7 cellular contexts compared by ENCODE assay signal in genomic region chr1:16889179-16889816, GRCh38. TPM values are rescaled to one million over a fixed set of nuclear protein-coding genes. Genes with fewer than 3 reads are reported as not detected.
A peak's percentile ranks its signal among the peaks of the same experiment; 100 is the strongest.
DNase-seq lines count a peak whose midpoint lies in the region; ATAC-seq and TF ChIP-seq lines count a peak whose summit lies in the region.
"Not testable (repeated sequence)": the region's sequence is repeated elsewhere in the genome, so short reads cannot be mapped to it uniquely, and the experiment has no call there.

No MANE protein-coding gene starts in this region.

- POLR2A ChIA-PET in PC-3 (lab: Charles Lee; ENCODE audit: unreplicated experiment), result not testable (repeated sequence)

- not testable (repeated sequence) for H3K9me3 ChIP-seq in PC-3 (ENCODE audit: low read length); heart left ventricle; mucosa of rectum (ENCODE audit: control insufficient read depth in 2 of 2, low read length in 2 of 2)

- not testable (repeated sequence) for H3K27me3 ChIP-seq in PC-3 (ENCODE audit: low read length); heart left ventricle; mucosa of rectum (ENCODE audit: control insufficient read depth in 2 of 2, insufficient read depth in 2 of 2, low read length in 2 of 2)

- H3K4me1 ChIP-seq in PC-3 (ENCODE audit: insufficient read depth, low read length) (peaks cover 10% of the 10 kb centered on the region; the same call in 1 of the 2 replicates), heart left ventricle (peaks cover 0 to 13% (median 7%) of the 10 kb centered on the region in 12 donors)
- H3K4me1 ChIP-seq in mucosa of rectum (ENCODE audit: control insufficient read depth in 2 of 2, insufficient read depth in 2 of 2, low read length in 2 of 2), result not testable (repeated sequence)

- BruUV-seq in PC-3 (replicated peaks; lab: Mats Ljungman, UMichigan), result not testable (repeated sequence)

- peak overlapping the region; percentile 80 for H2AFZ ChIP-seq in PC-3 (ENCODE audit: low read length)

- peak overlapping the region; percentile 74 for H3K4me3 Mint-ChIP-seq in activated CD8-positive, alpha-beta memory T cell treated with anti-CD3 and anti-CD28 coated beads, Interleukin-2, amount 10 ng/mL, durations not matched to agents 7 days and 5 days
- peak overlapping the region; percentile 86 for H3K4me3 Mint-ChIP-seq in central memory CD8-positive, alpha-beta T cell

- not testable (repeated sequence) for H3K36me3 ChIP-seq in PC-3 (ENCODE audit: low read depth, low read length); heart left ventricle; mucosa of rectum (ENCODE audit: control insufficient read depth in 2 of 2, insufficient read depth in 2 of 2, low read length in 2 of 2)

- H3K4me1 Mint-ChIP-seq in activated CD8-positive, alpha-beta memory T cell treated with anti-CD3 and anti-CD28 coated beads, Interleukin-2, amount 10 ng/mL, durations not matched to agents 7 days and 5 days, result peaks cover 12% of the 10 kb centered on the region
- H3K4me1 Mint-ChIP-seq in central memory CD8-positive, alpha-beta T cell, result peaks cover 12% of the 10 kb centered on the region

- peak; percentile 44 for ATAC-seq in PC-3
- peak; percentile 68 for ATAC-seq in activated CD8-positive, alpha-beta memory T cell treated with anti-CD3 and anti-CD28 coated beads, Interleukin-2, amount 10 ng/mL, durations not matched to agents 7 days and 5 days
- ATAC-seq in central memory CD8-positive, alpha-beta T cell (replicated peaks; ENCODE audit: extremely low read depth, poor library complexity, severe bottlenecking), result peak; percentile 46
- peak; percentile 77 to 98 (median 94) for ATAC-seq in heart left ventricle

- peak; percentile 62 for DNase-seq in GM13976 (ENCODE audit: low spot score)
- DNase-seq in PC-3, result not testable (repeated sequence)
- DNase-seq in activated CD8-positive, alpha-beta memory T cell treated with anti-CD3 and anti-CD28 coated beads, Interleukin-2, amount 10 ng/mL, durations not matched to agents 7 days and 5 days, result peak; percentile 65
- DNase-seq in central memory CD8-positive, alpha-beta T cell (ENCODE audit: low spot score in 2 of 2), result peak in 1 of 2 donors; percentile 28
- peak; percentile 60 to 94 (median 84) for DNase-seq in heart left ventricle
- peak; percentile 84 for DNase-seq in stimulated activated CD4-positive, alpha-beta T cell treated with anti-CD3 and anti-CD28 coated beads, Interleukin-15, amount 100 ng/mL, for 24 hours

- H4K20me1 ChIP-seq in PC-3 (ENCODE audit: low read length), result not testable (repeated sequence)

- not testable (repeated sequence) for H3K27ac Mint-ChIP-seq in activated CD8-positive, alpha-beta memory T cell treated with anti-CD3 and anti-CD28 coated beads, Interleukin-2, amount 10 ng/mL, durations not matched to agents 7 days and 5 days
- peak overlapping the region; percentile 90 for H3K27ac Mint-ChIP-seq in central memory CD8-positive, alpha-beta T cell (ENCODE audit: low read depth)

- H3K9me2 ChIP-seq in PC-3 (replicated peaks; ENCODE audit: low read length), result not testable (repeated sequence)

- H3F3A ChIP-seq in PC-3 (ENCODE audit: low read length, unreplicated experiment), result not testable (repeated sequence)

- H3K9ac ChIP-seq in PC-3 (ENCODE audit: low read length) (peak overlapping the region; percentile 36), mucosa of rectum (ENCODE audit: low read depth in 1 of 2, low read length in 2 of 2) (peak overlapping the region; percentile 63 to 88)

- not testable (repeated sequence) for H3K36me3 Mint-ChIP-seq in activated CD8-positive, alpha-beta memory T cell treated with anti-CD3 and anti-CD28 coated beads, Interleukin-2, amount 10 ng/mL, durations not matched to agents 7 days and 5 days; central memory CD8-positive, alpha-beta T cell (ENCODE audit: insufficient read depth)

- H3K4me3 ChIP-seq in PC-3 (ENCODE audit: low read length), result peak overlapping the region; percentile 62
- H3K4me3 ChIP-seq in heart left ventricle, result peak overlapping the region; percentile 42 to 87 (median 65)
- H3K4me3 ChIP-seq in mucosa of rectum (ENCODE audit: low read length in 2 of 2), result peak overlapping the region; percentile 76 to 78

- H3K27ac ChIP-seq in PC-3 (ENCODE audit: low read length), result not testable (repeated sequence)
- H3K27ac ChIP-seq in heart left ventricle (peak overlapping the region; percentile 58 to 96 (median 92)), mucosa of rectum (ENCODE audit: low read depth in 2 of 2, low read length in 2 of 2) (peak overlapping the region; percentile 79 to 81)

- H3K79me2 ChIP-seq in PC-3 (ENCODE audit: low read length), result not testable (repeated sequence)

- peak in 1 of 2 donors; percentile 47 for TF ChIP-seq POLR2A in heart left ventricle (IDR thresholded peaks at IDR 0.05)

- in situ Hi-C loops in GM13976 (cut with MboI; ENCODE audit: low sequenced_read_pairs, unreplicated experiment), result not testable (repeated sequence)

- H3K9me3 Mint-ChIP-seq in activated CD8-positive, alpha-beta memory T cell treated with anti-CD3 and anti-CD28 coated beads, Interleukin-2, amount 10 ng/mL, durations not matched to agents 7 days and 5 days (ENCODE audit: low read depth); central memory CD8-positive, alpha-beta T cell: not testable (repeated sequence)

- intact Hi-C loops in PC-3 (cut with micrococcal nuclease); heart left ventricle (cut with DNase I): not testable (repeated sequence)

- H3K4me2 ChIP-seq in PC-3 (ENCODE audit: low read length), result peak overlapping the region; percentile 90

- 0 to 4% (median 2%) methylated on average over 44 to 45 of the region's 45 CpGs for WGBS in heart left ventricle, 4 donors

- CTCF ChIA-PET in PC-3 (lab: Charles Lee), result not testable (repeated sequence)
- CTCF ChIA-PET in activated CD8-positive, alpha-beta memory T cell treated with anti-CD3 and anti-CD28 coated beads, Interleukin-2, amount 10 ng/mL, durations not matched to agents 7 days and 5 days (lab: Charles Lee), result interaction anchor here (1.3 kb wide), 1 partner anchor 14 kb away, joined by 3 read pairs; no protein-coding TSS in a partner anchor

- TF ChIP-seq CTCF in GM13976 (IDR thresholded peaks at IDR 0.05; ENCODE audit: borderline replicate concordance, control extremely low read depth, extremely low read depth, insufficient read depth, missing control alignments) (peak; percentile 27), heart left ventricle (IDR thresholded peaks at IDR 0.05) (peak in 9 of 12 donors; percentile 15 to 53 (median 31))
- not testable (repeated sequence) for TF ChIP-seq CTCF in PC-3 (conservative IDR thresholded peaks at IDR 0.05; ENCODE audit: low read depth, low read length)

- peaks cover 85% of the 10 kb centered on the region for H3K27me3 Mint-ChIP-seq in activated CD8-positive, alpha-beta memory T cell treated with anti-CD3 and anti-CD28 coated beads, Interleukin-2, amount 10 ng/mL, durations not matched to agents 7 days and 5 days
- not testable (repeated sequence) for H3K27me3 Mint-ChIP-seq in central memory CD8-positive, alpha-beta T cell

RNA-seq across cellular contexts. Expression of gene RNU1-2, which starts 6.5 kb away (rescaled TPM):
- total RNA-seq in PC-3 (2014; rRNA removed) (under 0.01 TPM in 2 replicates), heart left ventricle (1,000 to 10,000 TPM in 6 of 9 donors, 100 to 1,000 TPM in 1, not detected in 2; 364 to 3,776 (median 2,470) TPM)
- total RNA-seq in activated CD8-positive, alpha-beta memory T cell treated with anti-CD3 and anti-CD28 coated beads, Interleukin-2, amount 10 ng/mL, durations not matched to agents 7 days and 5 days, result 1,000 to 10,000 TPM in 1 of 2 experiments, 100 to 1,000 TPM in 1; 922 to 3,744 TPM
- polyA plus RNA-seq in heart left ventricle, result not detected

RNA-seq across cellular contexts. Expression of gene CROCC, which starts 32.4 kb away (rescaled TPM):
- 24.6 and 51.6 TPM in 2 replicates for total RNA-seq in PC-3 (2014; rRNA removed)
- total RNA-seq in activated CD8-positive, alpha-beta memory T cell treated with anti-CD3 and anti-CD28 coated beads, Interleukin-2, amount 10 ng/mL, durations not matched to agents 7 days and 5 days, result 10 to 100 TPM; 20.5 to 26.6 TPM
- 10 to 100 TPM in 3 of 9 donors, 1 to 10 TPM in 6; 3.9 to 12.5 (median 6.7) TPM for total RNA-seq in heart left ventricle
- 10 to 100 TPM in 1 of 2 donors, 1 to 10 TPM in 1; 7.6 to 17.0 TPM for polyA plus RNA-seq in heart left ventricle
